ENCODE assay signal across 17 cellular contexts in genomic region chr14:23324455-23324846, GRCh38. TPM values are rescaled to one million over a fixed set of nuclear protein-coding genes. Genes with fewer than 3 reads are reported as not detected.
DNase-seq lines count a peak whose midpoint lies in the region; ATAC-seq and TF ChIP-seq lines count a peak whose summit lies in the region.
"Had no signal": no experiment of that assay in that cellular context is flagged by ENCODE, and none has a peak within 500 bp of the region (broad histone marks: within the 10 kb centered on the region; RNA-seq: fewer than 3 reads in every experiment).

No MANE protein-coding gene starts in this region.

- H4K20me1 ChIP-seq in neural cell (ENCODE audit: insufficient read depth), result no peaks in the 10 kb centered on the region

- H3K27ac ChIP-seq in right atrium auricular region (no peak overlapping the region), heart left ventricle (no peak overlapping the region), neural cell (ENCODE audit: low read length) (no peak overlapping the region)

- H3K4me2 ChIP-seq in neural cell (ENCODE audit: low read length), result no peak overlapping the region

- TF ChIP-seq CTCF in right atrium auricular region (IDR thresholded peaks at IDR 0.05) (no peak), heart left ventricle (IDR thresholded peaks at IDR 0.05) (no peak), neural cell (IDR thresholded peaks at IDR 0.05; ENCODE audit: poor library complexity, severe bottlenecking) (no peak)

- TF ChIP-seq RAD21 in neural cell (conservative IDR thresholded peaks at IDR 0.05), result no peak

- intact Hi-C loops in heart left ventricle (cut with DNase I), result loop anchor here in 7 of 10 donors (5.0 to 10.0 kb wide), 4 partner anchors 130 to 240 kb away; partner anchors contain the start of genes AP1G2 (in 5 of the 7), NGDN (in 2 of the 7), THTPA (in 1 of the 7) and ZFHX2 (in 1 of the 7)

- peaks cover 8% of the 10 kb centered on the region for H3F3A ChIP-seq in neural cell (ENCODE audit: insufficient read depth, low read length, poor library complexity, severe bottlenecking)

- H3K79me2 ChIP-seq in neural cell (replicated peaks; ENCODE audit: insufficient read depth, low read length), result peaks cover 23% of the 10 kb centered on the region

- WGBS in heart left ventricle, 4 donors, result 78 to 93% (median 85%) methylated on average over 2 of the region's 2 CpGs

- no peak for TF ChIP-seq EP300 in neural cell (conservative IDR thresholded peaks at IDR 0.05; ENCODE audit: poor library complexity, severe bottlenecking)

- H3K9me3 ChIP-seq in right atrium auricular region (no peaks in the 10 kb centered on the region), heart left ventricle (no peaks in the 10 kb centered on the region), adipocyte (ENCODE audit: control insufficient read depth, low read length) (no peaks in the 10 kb centered on the region), neural cell (ENCODE audit: low read length) (no peaks in the 10 kb centered on the region)

- TF ChIP-seq POLR2A in heart left ventricle (IDR thresholded peaks at IDR 0.05), result no peak

- H3K9ac ChIP-seq in adipocyte (ENCODE audit: low read length), result peak overlapping the region; percentile 11
- peak overlapping the region; percentile 10 for H3K9ac ChIP-seq in neural cell (ENCODE audit: low read length)

- H3K4me3 ChIP-seq in right atrium auricular region (no peak overlapping the region), heart left ventricle (no peak overlapping the region), adipocyte (ENCODE audit: low read length) (no peak overlapping the region), neural cell (ENCODE audit: low read length) (peak overlapping the region; percentile 76)

- H3K4me1 ChIP-seq in right atrium auricular region (peaks cover 0 to 29% of the 10 kb centered on the region in 2 donors), heart left ventricle (peaks cover 4 to 29% (median 16%) of the 10 kb centered on the region in 12 donors), adipocyte (ENCODE audit: control insufficient read depth, insufficient read depth, low read length) (peaks cover 26% of the 10 kb centered on the region)

- H2AFZ ChIP-seq in neural cell (ENCODE audit: low read depth, low read length), result no peak overlapping the region

- peak; percentile 40 for DNase-seq in right atrium auricular region (ENCODE audit: low spot score)
- DNase-seq in heart left ventricle, result no peak
- DNase-seq in adipocyte (ENCODE audit: low read depth), result no peak
- DNase-seq in kidney glomerular epithelial cell (lab: John Stamatoyannopoulos, UW), result no peak
- no peak for DNase-seq in NCI-H446 (lab: John Stamatoyannopoulos, UW)
- DNase-seq: Calu3; CD4-positive, alpha-beta memory T cell; H7; Kasumi-1; NCI-H1105 treated with DMSO at 0.1 percent for 48 hours; NCI-H1694 treated with DMSO at 0.1 percent for 48 hours; NCI-H226; NCI-H526 treated with DMSO at 0.1 percent for 48 hours; SIG-M5 had no signal

- no peak for ATAC-seq in heart left ventricle
- ATAC-seq in HG02763 (IDR thresholded peaks at IDR 0.05; ENCODE audit: unreplicated experiment), result no peak

- H3K9me2 ChIP-seq in neural cell (ENCODE audit: insufficient read depth, low read length), result no peaks in the 10 kb centered on the region

- no peaks in the 10 kb centered on the region for H3K27me3 ChIP-seq in right atrium auricular region
- H3K27me3 ChIP-seq in heart left ventricle, result no peaks in the 10 kb centered on the region
- no peaks in the 10 kb centered on the region for H3K27me3 ChIP-seq in adipocyte (replicated peaks; ENCODE audit: control insufficient read depth, insufficient read depth, low read length)
- H3K27me3 ChIP-seq in neural cell (ENCODE audit: insufficient read depth, low read depth, low read length), result no peaks in the 10 kb centered on the region

- H3K36me3 ChIP-seq in right atrium auricular region (peaks cover 34% of the 10 kb centered on the region), heart left ventricle (peaks cover 0 to 39% (median 33%) of the 10 kb centered on the region in 9 donors), adipocyte (ENCODE audit: control insufficient read depth, insufficient read depth, low read length, severe bottlenecking) (peaks cover 40% of the 10 kb centered on the region), neural cell (ENCODE audit: insufficient read depth, low read length) (no peaks in the 10 kb centered on the region)

TF ChIP-seq in neural cell, 6 proteins besides CTCF, POLR2A, EP300 and RAD21:
- TF ChIP-seq SMC3 (conservative IDR thresholded peaks at IDR 0.05; ENCODE audit: poor library complexity), result no peak
- TF ChIP-seq TAF1 (IDR thresholded peaks at IDR 0.05; ENCODE audit: low read depth), result no peak
- TF ChIP-seq MXI1 (conservative IDR thresholded peaks at IDR 0.05; ENCODE audit: poor library complexity, severe bottlenecking), result no peak
- no peak for TF ChIP-seq EZH2 (IDR thresholded peaks at IDR 0.05; ENCODE audit: borderline replicate concordance, insufficient read depth, low read length, poor library complexity, severe bottlenecking)
- TF ChIP-seq REST (IDR thresholded peaks at IDR 0.05; ENCODE audit: borderline replicate concordance), result no peak
- TF ChIP-seq POLR2AphosphoS5 (IDR thresholded peaks at IDR 0.05), result no peak

RNA-seq across cellular contexts. Expression of gene PABPN1, which starts 3.2 kb away (rescaled TPM):
- total RNA-seq in right atrium auricular region, result 10 to 100 TPM; 26.0 to 36.1 TPM
- 10 to 100 TPM; 23.7 to 85.1 (median 62.5) TPM for total RNA-seq in heart left ventricle
- 100 to 1,000 TPM in 1 of 2 donors, 10 to 100 TPM in 1; 48.6 to 102 TPM for polyA plus RNA-seq in heart left ventricle
- polyA plus RNA-seq in neural cell, result 431 and 532 TPM in 2 replicates
- 80.8 and 103 TPM in 2 replicates for polyA minus RNA-seq in neural cell

RNA-seq across cellular contexts. Expression of gene BCL2L2, which starts 17.8 kb away (rescaled TPM):
- 10 to 100 TPM; 26.8 to 36.3 TPM for total RNA-seq in right atrium auricular region
- 10 to 100 TPM; 30.0 to 40.3 (median 36.7) TPM for total RNA-seq in heart left ventricle
- polyA plus RNA-seq in heart left ventricle, result 10 to 100 TPM; 16.6 to 52.9 TPM
- polyA plus RNA-seq in neural cell, result 35.8 and 50.8 TPM in 2 replicates
- 16.8 and 24.8 TPM in 2 replicates for polyA minus RNA-seq in neural cell
- polyA plus RNA-seq: CD4-positive, alpha-beta memory T cell had no signal

RNA-seq across cellular contexts. Expression of gene PPP1R3E, which starts 21.8 kb away (rescaled TPM):
- total RNA-seq in right atrium auricular region (1 to 10 TPM; 2.7 to 3.9 TPM), heart left ventricle (10 to 100 TPM in 2 of 9 donors, 1 to 10 TPM in 7; 2.9 to 11.4 (median 5.6) TPM)
- polyA plus RNA-seq in heart left ventricle (10 to 100 TPM in 1 of 2 donors, 1 to 10 TPM in 1; 2.1 to 10.1 TPM), neural cell (16.1 and 17.2 TPM in 2 replicates)
- 11.7 and 13.9 TPM in 2 replicates for polyA minus RNA-seq in neural cell

RNA-seq across cellular contexts. Expression of gene SLC22A17, which starts 28.2 kb away (rescaled TPM):
- total RNA-seq in right atrium auricular region (10 to 100 TPM; 29.4 to 47.0 TPM), heart left ventricle (10 to 100 TPM in 4 of 9 donors, 1 to 10 TPM in 5; 8.5 to 14.9 (median 9.9) TPM)
- polyA plus RNA-seq in heart left ventricle (1 to 10 TPM; 7.2 to 9.7 TPM), neural cell (182 and 201 TPM in 2 replicates)
- 136 and 168 TPM in 2 replicates for polyA minus RNA-seq in neural cell
- total RNA-seq: OCI-LY7 had no signal

RNA-seq across cellular contexts. Expression of gene HOMEZ, which starts 38.5 kb away (rescaled TPM):
- total RNA-seq in right atrium auricular region (10 to 100 TPM in 1 of 2 donors, 1 to 10 TPM in 1; 8.5 to 10.1 TPM), heart left ventricle (10 to 100 TPM in 5 of 9 donors, 1 to 10 TPM in 4; 7.7 to 13.0 (median 10.0) TPM)
- polyA plus RNA-seq in heart left ventricle (1 to 10 TPM; 6.2 to 9.2 TPM), neural cell (4.4 and 6.6 TPM in 2 replicates)
- polyA minus RNA-seq in neural cell, result 9.0 and 9.4 TPM in 2 replicates
